ENCODE assay signal across 1 cellular context in the genomic region with DNA sequence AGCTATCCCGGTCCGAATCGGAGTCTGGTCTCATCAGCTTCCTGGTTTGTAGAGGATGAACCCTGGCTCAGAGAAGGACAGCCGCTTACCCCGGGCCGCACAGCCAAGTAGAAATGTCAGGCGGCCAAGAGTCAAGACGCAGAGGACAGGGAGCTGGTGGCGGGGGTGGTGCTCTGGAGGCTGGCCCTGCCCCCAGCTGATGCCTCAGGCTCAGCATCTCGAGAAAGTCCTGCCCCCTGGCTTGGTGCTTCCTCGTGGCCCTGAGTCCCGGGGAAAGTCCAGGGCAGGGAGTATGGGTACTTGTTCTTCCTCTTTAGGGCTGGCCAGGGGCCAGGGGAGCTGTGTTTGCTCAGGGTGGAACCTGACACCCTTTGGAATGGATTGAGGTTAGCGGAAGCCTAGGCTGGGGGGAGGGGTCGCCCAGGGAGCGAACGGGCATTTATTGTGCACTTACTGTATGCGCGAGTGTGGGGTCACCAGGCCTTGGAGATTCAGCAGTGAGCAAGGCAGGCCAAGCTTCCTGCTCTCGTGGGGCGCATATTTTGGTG.
TF ChIP-seq lines count a peak whose summit lies in the region.

No MANE protein-coding gene starts in this region.

TF ChIP-seq in H1, 55 proteins besides CTCF, POLR2A, EP300 and RAD21:
- no peak for TF ChIP-seq TAF7 (optimal IDR thresholded peaks at IDR 0.05; ENCODE audit: borderline replicate concordance, low read depth, low read length)
- TF ChIP-seq SP1 (IDR thresholded peaks at IDR 0.05; ENCODE audit: low read depth, low read length): peak; percentile 49; the same call in 1 of the 2 replicates
- TF ChIP-seq KDM5A (IDR thresholded peaks at IDR 0.05; ENCODE audit: low read length): no peak
- no peak for TF ChIP-seq SP2 (IDR thresholded peaks at IDR 0.05; ENCODE audit: low read length)
- TF ChIP-seq CHD2 (IDR thresholded peaks at IDR 0.05; ENCODE audit: low read length): no peak
- no peak for TF ChIP-seq GABPA (IDR thresholded peaks at IDR 0.05; ENCODE audit: borderline replicate concordance, insufficient read depth, low read length)
- TF ChIP-seq, protein P1, sequence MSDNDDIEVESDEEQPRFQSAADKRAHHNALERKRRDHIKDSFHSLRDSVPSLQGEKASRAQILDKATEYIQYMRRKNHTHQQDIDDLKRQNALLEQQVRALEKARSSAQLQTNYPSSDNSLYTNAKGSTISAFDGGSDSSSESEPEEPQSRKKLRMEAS (IDR thresholded peaks at IDR 0.05): 0 out of 2 replicates have a peak, but pooled peaks have one; percentile 25
TF ChIP-seq in H1: peak in this region for 2.
